Comparison of ENCODE assay signal across 1 cellular context in genomic region chr2:106868199-106868598, GRCh38.
TF ChIP-seq lines count a peak whose summit lies in the region.

No MANE protein-coding gene starts in this region.

TF ChIP-seq in IMR-90, 13 proteins besides CTCF, POLR2A, EP300 and RAD21 (continued from another document):
- TF ChIP-seq USF2 (IDR thresholded peaks at IDR 0.05; ENCODE audit: low read depth, low read length) (no peak), NFE2L2 (IDR thresholded peaks at IDR 0.05; ENCODE audit: low read depth, low read length) (no peak), MAZ (IDR thresholded peaks at IDR 0.05; ENCODE audit: borderline replicate concordance, low read depth, low read length) (no peak)
TF ChIP-seq in IMR-90: peak in this region for 0.
